Comparison of ENCODE assay signal across 8 cellular contexts in genomic region chr16:787261-787966, GRCh38. TPM values are rescaled to one million over a fixed set of nuclear protein-coding genes. Genes with fewer than 3 reads are reported as not detected.
DNase-seq lines count a peak whose midpoint lies in the region; ATAC-seq and TF ChIP-seq lines count a peak whose summit lies in the region.

No MANE protein-coding gene starts in this region.

- no peak for TF ChIP-seq EP300 in upper lobe of left lung (IDR thresholded peaks at IDR 0.05)

- H3K27ac Mint-ChIP-seq in activated naive CD4-positive, alpha-beta T cell treated with anti-CD3 and anti-CD28 coated beads, Interleukin-2, amount 10 ng/mL, durations not matched to agents 7 days and 5 days, result peak overlapping the region; percentile 82
- H3K27ac Mint-ChIP-seq in activated naive CD8-positive, alpha-beta T cell, result peak overlapping the region; percentile 68

- no peak for DNase-seq in activated naive CD4-positive, alpha-beta T cell treated with anti-CD3 and anti-CD28 coated beads, Interleukin-2, amount 10 ng/mL, durations not matched to agents 7 days and 5 days
- no peak for DNase-seq in activated naive CD4-positive, alpha-beta T cell treated with Interleukin-2 at 50 U/mL for 16 hours
- DNase-seq in right lobe of liver (no peak), upper lobe of left lung (peak in 1 of 2 donors; percentile 84), NCI-H2171 treated with DMSO at 0.1 percent for 48 hours (lab: John Stamatoyannopoulos, UW) (no peak), head of caudate nucleus (no peak), NCI-H1417 treated with DMSO at 0.1 percent for 48 hours (lab: John Stamatoyannopoulos, UW) (no peak)

- TF ChIP-seq POLR2A in right lobe of liver (IDR thresholded peaks at IDR 0.05) (no peak), upper lobe of left lung (IDR thresholded peaks at IDR 0.05) (no peak)

- no peaks in the 10 kb centered on the region for H3K27me3 Mint-ChIP-seq in activated naive CD4-positive, alpha-beta T cell treated with anti-CD3 and anti-CD28 coated beads, Interleukin-2, amount 10 ng/mL, durations not matched to agents 7 days and 5 days
- no peaks in the 10 kb centered on the region for H3K27me3 Mint-ChIP-seq in activated naive CD8-positive, alpha-beta T cell

- peaks cover 0 to 13% (median 0%) of the 10 kb centered on the region in 4 donors for H3K4me1 ChIP-seq in right lobe of liver
- H3K4me1 ChIP-seq in upper lobe of left lung, result peaks cover 17 to 48% (median 24%) of the 10 kb centered on the region in 4 donors

- no peaks in the 10 kb centered on the region for H3K9me3 Mint-ChIP-seq in activated naive CD4-positive, alpha-beta T cell treated with anti-CD3 and anti-CD28 coated beads, Interleukin-2, amount 10 ng/mL, durations not matched to agents 7 days and 5 days
- H3K9me3 Mint-ChIP-seq in activated naive CD8-positive, alpha-beta T cell (ENCODE audit: low read depth), result no peaks in the 10 kb centered on the region

- peaks cover 14% of the 10 kb centered on the region for H3K4me1 Mint-ChIP-seq in activated naive CD4-positive, alpha-beta T cell treated with anti-CD3 and anti-CD28 coated beads, Interleukin-2, amount 10 ng/mL, durations not matched to agents 7 days and 5 days
- peaks cover 4% of the 10 kb centered on the region for H3K4me1 Mint-ChIP-seq in activated naive CD8-positive, alpha-beta T cell (ENCODE audit: low read depth)

- H3K4me3 ChIP-seq in right lobe of liver (peak overlapping the region; percentile 89 to 99 (median 92)), upper lobe of left lung (peak overlapping the region; percentile 93 to 100 (median 100))

- H3K27me3 ChIP-seq in right lobe of liver (no peaks in the 10 kb centered on the region), upper lobe of left lung (no peaks in the 10 kb centered on the region)

- peak overlapping the region; percentile 87 for H3K4me3 Mint-ChIP-seq in activated naive CD4-positive, alpha-beta T cell treated with anti-CD3 and anti-CD28 coated beads, Interleukin-2, amount 10 ng/mL, durations not matched to agents 7 days and 5 days
- peak overlapping the region; percentile 88 for H3K4me3 Mint-ChIP-seq in activated naive CD8-positive, alpha-beta T cell

- H3K9me3 ChIP-seq in right lobe of liver (no peaks in the 10 kb centered on the region), upper lobe of left lung (no peaks in the 10 kb centered on the region)

- CTCF ChIA-PET in activated naive CD4-positive, alpha-beta T cell treated with anti-CD3 and anti-CD28 coated beads, Interleukin-2, amount 10 ng/mL, durations not matched to agents 7 days and 5 days (lab: Charles Lee), result interaction anchor here (1.1 to 6.3 kb wide), 2 partner anchors 68 to 75 kb away, joined by 3 to 94 read pairs; partner anchors contain the start of gene METRN

- no peak for TF ChIP-seq CTCF in right lobe of liver (IDR thresholded peaks at IDR 0.05)
- no peak for TF ChIP-seq CTCF in upper lobe of left lung (IDR thresholded peaks at IDR 0.05)

- ATAC-seq in right lobe of liver, result no peak
- no peak for ATAC-seq in upper lobe of left lung (ENCODE audit: low FRiP score in 2 of 2)

- H3K27ac ChIP-seq in right lobe of liver (peak overlapping the region in 1 of 3 donors; percentile 13), upper lobe of left lung (peak overlapping the region; percentile 65 to 89 (median 78))

- intact Hi-C loops in right lobe of liver (cut with DNase I) (loop anchor here in 1 of 2 donors (5.0 kb wide), 1 partner anchor 75 kb away; no protein-coding TSS in a partner anchor), head of caudate nucleus (cut with DNase I) (loop anchor here (5.0 kb wide), 1 partner anchor 75 kb away; no protein-coding TSS in a partner anchor)

- 20% methylated on average over 1 of the region's 48 CpGs for WGBS in right lobe of liver (ENCODE audit: insufficient coverage, low coverage, low lambda C conversion rate, missing lambda C conversion rate)
- WGBS in upper lobe of left lung, 2 donors, result 52 to 100% methylated on average over 1 to 17 of the region's 48 CpGs

- no peaks in the 10 kb centered on the region for H3K36me3 ChIP-seq in right lobe of liver
- H3K36me3 ChIP-seq in upper lobe of left lung, result peaks cover 0 to 21% (median 8%) of the 10 kb centered on the region in 4 donors

- H3K36me3 Mint-ChIP-seq in activated naive CD4-positive, alpha-beta T cell treated with anti-CD3 and anti-CD28 coated beads, Interleukin-2, amount 10 ng/mL, durations not matched to agents 7 days and 5 days, result peaks cover 13% of the 10 kb centered on the region
- no peaks in the 10 kb centered on the region for H3K36me3 Mint-ChIP-seq in activated naive CD8-positive, alpha-beta T cell

RNA-seq across cellular contexts. Expression of gene RPUSD1, which starts 0.8 kb away (rescaled TPM):
- total RNA-seq in right lobe of liver (10 to 100 TPM in 2 of 6 experiments, 1 to 10 TPM in 4; 5.1 to 16.2 (median 6.6) TPM), upper lobe of left lung (10 to 100 TPM; 14.5 to 43.0 (median 20.8) TPM)

RNA-seq across cellular contexts. Expression of gene CHTF18, which starts 1.0 kb away (rescaled TPM):
- 1 to 10 TPM; 2.9 to 7.8 (median 4.6) TPM for total RNA-seq in right lobe of liver
- total RNA-seq in upper lobe of left lung, result 10 to 100 TPM in 4 of 6 donors, 1 to 10 TPM in 2; 4.1 to 39.8 (median 17.9) TPM

RNA-seq across cellular contexts. Expression of gene GNG13, which starts 13.1 kb away (rescaled TPM):
- total RNA-seq in right lobe of liver (not detected), upper lobe of left lung (not detected)

RNA-seq across cellular contexts. Expression of gene MSLN, which starts 26.9 kb away (rescaled TPM):
- total RNA-seq in right lobe of liver (under 1 TPM in 1 of 6 experiments, not detected in 5; 0.25 TPM), upper lobe of left lung (100 to 1,000 TPM in 4 of 6 donors, 10 to 100 TPM in 2; 47.8 to 275 (median 121) TPM)

RNA-seq across cellular contexts. Expression of gene CIAO3, which starts 46.6 kb away (rescaled TPM):
- total RNA-seq in right lobe of liver, result 10 to 100 TPM; 11.9 to 26.1 (median 17.3) TPM
- 10 to 100 TPM; 27.8 to 96.4 (median 33.1) TPM for total RNA-seq in upper lobe of left lung
